ENCODE assay signal across 17 cellular contexts in genomic region chr9:114376586-114376985, GRCh38. TPM values are rescaled to one million over a fixed set of nuclear protein-coding genes. Genes with fewer than 3 reads are reported as not detected.
A peak's percentile ranks its signal among the peaks of the same experiment; 100 is the strongest.
DNase-seq lines count a peak whose midpoint lies in the region; ATAC-seq and TF ChIP-seq lines count a peak whose summit lies in the region.
"Had no signal": no experiment of that assay in that cellular context is flagged by ENCODE, and none has a peak within 500 bp of the region (broad histone marks: within the 10 kb centered on the region; RNA-seq: fewer than 3 reads in every experiment).

No MANE protein-coding gene starts in this region.

- H3K79me2 ChIP-seq in OCI-LY7 (ENCODE audit: insufficient read depth, low read depth, low read length) = peaks cover 63% of the 10 kb centered on the region

- H3K27me3 Mint-ChIP-seq in activated CD4-positive, alpha-beta T cell treated with anti-CD3 and anti-CD28 coated beads for 36 hours = no peaks in the 10 kb centered on the region
- no peaks in the 10 kb centered on the region for H3K27me3 Mint-ChIP-seq in chondrocyte (ENCODE audit: low read depth)
- H3K27me3 Mint-ChIP-seq in stimulated activated memory B cell treated with anti-CD40 and anti-IgM and Interleukin-4, amounts not matched to agents 10 μg/mL and 1 μg/mL and 100 μg/mL, for 72 hours = no peaks in the 10 kb centered on the region

- H3K4me3 Mint-ChIP-seq in activated CD4-positive, alpha-beta T cell treated with anti-CD3 and anti-CD28 coated beads for 36 hours = no peak overlapping the region
- no peak overlapping the region for H3K4me3 Mint-ChIP-seq in chondrocyte (ENCODE audit: unreplicated experiment)
- no peak overlapping the region for H3K4me3 Mint-ChIP-seq in stimulated activated memory B cell treated with anti-CD40 and anti-IgM and Interleukin-4, amounts not matched to agents 10 μg/mL and 1 μg/mL and 100 μg/mL, for 72 hours

- peak overlapping the region; percentile 66 for H3K27ac Mint-ChIP-seq in activated CD4-positive, alpha-beta T cell treated with anti-CD3 and anti-CD28 coated beads for 36 hours
- H3K27ac Mint-ChIP-seq in chondrocyte (ENCODE audit: unreplicated experiment) = peak overlapping the region; percentile 17
- H3K27ac Mint-ChIP-seq in stimulated activated memory B cell treated with anti-CD40 and anti-IgM and Interleukin-4, amounts not matched to agents 10 μg/mL and 1 μg/mL and 100 μg/mL, for 72 hours = peak overlapping the region; percentile 59

- peaks cover 77% of the 10 kb centered on the region for H3K4me1 ChIP-seq in OCI-LY7 (ENCODE audit: insufficient read depth, low read length, poor library complexity, severe bottlenecking)

- ATAC-seq in activated CD4-positive, alpha-beta T cell treated with anti-CD3 and anti-CD28 coated beads for 36 hours = no peak
- no peak for ATAC-seq in stimulated activated memory B cell treated with anti-CD40 and anti-IgM and Interleukin-4, amounts not matched to agents 10 μg/mL and 1 μg/mL and 100 μg/mL, for 72 hours
- ATAC-seq in Right ventricle myocardium superior (ENCODE audit: poor library complexity) (no peak), HG03342 (IDR thresholded peaks at IDR 0.05; ENCODE audit: unreplicated experiment) (no peak)
- ATAC-seq: HCT116, heart left ventricle had no signal

- H3K4me2 ChIP-seq in OCI-LY7 (ENCODE audit: low read length) = no peak overlapping the region

- H3K4me1 Mint-ChIP-seq in activated CD4-positive, alpha-beta T cell treated with anti-CD3 and anti-CD28 coated beads for 36 hours = peaks cover 91% of the 10 kb centered on the region
- H3K4me1 Mint-ChIP-seq in chondrocyte (ENCODE audit: low read depth) = peaks cover 8% of the 10 kb centered on the region
- H3K4me1 Mint-ChIP-seq in stimulated activated memory B cell treated with anti-CD40 and anti-IgM and Interleukin-4, amounts not matched to agents 10 μg/mL and 1 μg/mL and 100 μg/mL, for 72 hours = peaks cover 85% of the 10 kb centered on the region

- H3K36me3 ChIP-seq in OCI-LY7 (ENCODE audit: insufficient read depth, low read length) = peaks cover 88% of the 10 kb centered on the region

- H2AFZ ChIP-seq in OCI-LY7 (ENCODE audit: low read length) = no peak overlapping the region

- CTCF ChIA-PET in activated CD4-positive, alpha-beta T cell treated with anti-CD3 and anti-CD28 coated beads for 36 hours (lab: Charles Lee) = no interaction called here
- CTCF ChIA-PET in OCI-LY7 (lab: Charles Lee; ENCODE audit: unreplicated experiment) = interaction anchor here (0.6 kb wide), 1 partner anchor 277 kb away, joined by 10 read pairs; no protein-coding TSS in a partner anchor

- intact Hi-C loops in activated CD4-positive, alpha-beta T cell treated with anti-CD3 and anti-CD28 coated beads for 36 hours (cut with DNase I, micrococcal nuclease) = no loop called here
- intact Hi-C loops in OCI-LY7 (cut with micrococcal nuclease; ENCODE audit: unreplicated experiment) (loop anchor here (10.0 kb wide), 1 partner anchor 962 kb away; the partner anchor contains the start of genes C9orf43 and POLE3), Right ventricle myocardium superior (cut with DNase I) (no loop called here)

- no peak for DNase-seq in activated CD4-positive, alpha-beta T cell treated with anti-CD3 and anti-CD28 coated beads for 36 hours
- DNase-seq in activated CD4-positive, alpha-beta T cell treated with anti-CD3 and anti-CD28 coated beads for 48 hours = no peak
- no peak for DNase-seq in OCI-LY7 (ENCODE audit: low spot score)
- DNase-seq in chondrocyte (ENCODE audit: low spot score) = no peak
- no peak for DNase-seq in Right ventricle myocardium superior
- no peak for DNase-seq in medulla oblongata (ENCODE audit: extremely low spot score)
- DNase-seq: COR-L47, erythroblast, islet precursor cell, NCI-H1105, SHP77 treated with DMSO at 0.1 percent for 48 hours had no signal

- no peaks in the 10 kb centered on the region for H4K20me1 ChIP-seq in OCI-LY7 (ENCODE audit: insufficient read depth, low read length)

- no peak for TF ChIP-seq CTCF in OCI-LY7 (conservative IDR thresholded peaks at IDR 0.05; ENCODE audit: low read length)
- TF ChIP-seq CTCF in chondrocyte (IDR thresholded peaks at IDR 0.05) = no peak

- POLR2A ChIA-PET in activated CD4-positive, alpha-beta T cell treated with anti-CD3 and anti-CD28 coated beads for 36 hours (lab: Charles Lee) = interaction anchor here (1.3 kb wide), 1 partner anchor 9 kb away, joined by 5 read pairs; no protein-coding TSS in a partner anchor
- POLR2A ChIA-PET in OCI-LY7 (lab: Charles Lee) = interaction anchor here (0.7 to 1.0 kb wide), 2 partner anchors 10 to 12 kb away, joined by 3 to 6 read pairs; partner anchors contain the start of gene AKNA

- H3K4me3 ChIP-seq in OCI-LY7 (ENCODE audit: low read depth, low read length, poor library complexity, severe bottlenecking) = no peak overlapping the region
- H3K4me3 ChIP-seq: heart left ventricle had no signal

- BruUV-seq in OCI-LY7 (replicated peaks; lab: Mats Ljungman, UMichigan) = TSS peak; percentile 59

- H3K27ac ChIP-seq in OCI-LY7 (ENCODE audit: low read depth, low read length, poor library complexity, severe bottlenecking) = peak overlapping the region; percentile 27

- no peaks in the 10 kb centered on the region for H3K9me2 ChIP-seq in OCI-LY7 (ENCODE audit: insufficient read depth, low read length)

- H3K9me3 ChIP-seq in OCI-LY7 (ENCODE audit: low read length) = no peaks in the 10 kb centered on the region
- H3K9me3 ChIP-seq: heart left ventricle had no signal

- no peaks in the 10 kb centered on the region for H3K9me3 Mint-ChIP-seq in activated CD4-positive, alpha-beta T cell treated with anti-CD3 and anti-CD28 coated beads for 36 hours (ENCODE audit: low read depth)
- H3K9me3 Mint-ChIP-seq in chondrocyte (ENCODE audit: low read depth) = no peaks in the 10 kb centered on the region
- H3K9me3 Mint-ChIP-seq in stimulated activated memory B cell treated with anti-CD40 and anti-IgM and Interleukin-4, amounts not matched to agents 10 μg/mL and 1 μg/mL and 100 μg/mL, for 72 hours = no peaks in the 10 kb centered on the region

- H3K36me3 Mint-ChIP-seq in activated CD4-positive, alpha-beta T cell treated with anti-CD3 and anti-CD28 coated beads for 36 hours (ENCODE audit: low read depth) = peaks cover 81% of the 10 kb centered on the region
- peaks cover 44% of the 10 kb centered on the region for H3K36me3 Mint-ChIP-seq in chondrocyte (ENCODE audit: low read depth)
- H3K36me3 Mint-ChIP-seq in stimulated activated memory B cell treated with anti-CD40 and anti-IgM and Interleukin-4, amounts not matched to agents 10 μg/mL and 1 μg/mL and 100 μg/mL, for 72 hours = peaks cover 76% of the 10 kb centered on the region

RNA-seq across cellular contexts. Expression of gene AKNA, which starts 11.2 kb away (rescaled TPM):
- 100 to 1,000 TPM; 135 to 141 TPM for total RNA-seq in activated CD4-positive, alpha-beta T cell treated with anti-CD3 and anti-CD28 coated beads for 36 hours
- 53.8 and 61.4 TPM in 2 replicates for total RNA-seq in OCI-LY7 (2014; rRNA removed; shearing (Covaris generic))
- total RNA-seq in OCI-LY7 (2022) (187 and 203 TPM in 2 replicates), chondrocyte (19.1 to 43.1 TPM (median 43.0 TPM) in 3 replicates), Right ventricle myocardium superior (4.6 TPM)

RNA-seq across cellular contexts. Expression of gene ORM2, which starts 46.9 kb away (rescaled TPM):
- total RNA-seq in activated CD4-positive, alpha-beta T cell treated with anti-CD3 and anti-CD28 coated beads for 36 hours = not detected
- not detected in 2 replicates for total RNA-seq in OCI-LY7 (2014; rRNA removed; shearing (Covaris generic))
- not detected in 2 replicates for total RNA-seq in OCI-LY7 (2022)
- total RNA-seq in chondrocyte = not detected in 3 replicates
- total RNA-seq in Right ventricle myocardium superior = not detected
- total RNA-seq: A172, heart left ventricle, osteoblast had no signal

RNA-seq across cellular contexts. Expression of gene ORM1, which starts 53.7 kb away (rescaled TPM):
- total RNA-seq in activated CD4-positive, alpha-beta T cell treated with anti-CD3 and anti-CD28 coated beads for 36 hours = not detected
- not detected in 2 replicates for total RNA-seq in OCI-LY7 (2014; rRNA removed; shearing (Covaris generic))
- total RNA-seq in OCI-LY7 (2022) = not detected in 2 replicates
- not detected in 3 replicates for total RNA-seq in chondrocyte
- total RNA-seq in Right ventricle myocardium superior = 1.2 TPM
- total RNA-seq: A172, osteoblast had no signal
